ENCODE assay signal across 18 cellular contexts in genomic region chr9:103928452-103928851, GRCh38.
"Had no signal": no experiment of that assay in that cellular context is flagged by ENCODE, and none has a peak within 500 bp of the region (broad histone marks: within the 10 kb centered on the region; RNA-seq: fewer than 3 reads in every experiment).

No MANE protein-coding gene starts in this region.

- DNase-seq: activated CD4-positive, alpha-beta T cell treated with anti-CD3 and anti-CD28 coated beads for 1 hour; activated CD4-positive, alpha-beta T cell treated with anti-CD3 and anti-CD28 coated beads, Interleukin-2, amount 50 U/mL, for 1 hour; activated CD8-positive, alpha-beta T cell treated with anti-CD3 and anti-CD28 coated beads for 36 hours; activated T-cell treated with anti-CD3 and anti-CD28 coated beads, Interleukin-2, amount 50 U/mL, for 4 hours; anterior cingulate cortex; dermis blood vessel endothelial cell; effector CD4-positive, alpha-beta T cell; esophagus squamous epithelium; glutamatergic neuron; islet precursor cell; left ventricle myocardium superior; naive B cell; nephron progenitor cell; stimulated activated CD4-positive, alpha-beta T cell treated with anti-CD3 and anti-CD28 coated beads, Interleukin-4, amount 100 ng/mL, for 4 hours; stimulated activated CD8-positive, alpha-beta memory T cell treated with anti-CD3 and anti-CD28 coated beads, Interleukin-4, amount 100 ng/mL, for 48 hours; stimulated activated naive CD8-positive, alpha-beta T cell treated with anti-CD3 and anti-CD28 coated beads, Interleukin-15, amount 100 ng/mL, for 72 hours; substantia nigra; upper lobe of left lung had no signal
